ENCODE assay signal across 15 cellular contexts in the genomic region with DNA sequence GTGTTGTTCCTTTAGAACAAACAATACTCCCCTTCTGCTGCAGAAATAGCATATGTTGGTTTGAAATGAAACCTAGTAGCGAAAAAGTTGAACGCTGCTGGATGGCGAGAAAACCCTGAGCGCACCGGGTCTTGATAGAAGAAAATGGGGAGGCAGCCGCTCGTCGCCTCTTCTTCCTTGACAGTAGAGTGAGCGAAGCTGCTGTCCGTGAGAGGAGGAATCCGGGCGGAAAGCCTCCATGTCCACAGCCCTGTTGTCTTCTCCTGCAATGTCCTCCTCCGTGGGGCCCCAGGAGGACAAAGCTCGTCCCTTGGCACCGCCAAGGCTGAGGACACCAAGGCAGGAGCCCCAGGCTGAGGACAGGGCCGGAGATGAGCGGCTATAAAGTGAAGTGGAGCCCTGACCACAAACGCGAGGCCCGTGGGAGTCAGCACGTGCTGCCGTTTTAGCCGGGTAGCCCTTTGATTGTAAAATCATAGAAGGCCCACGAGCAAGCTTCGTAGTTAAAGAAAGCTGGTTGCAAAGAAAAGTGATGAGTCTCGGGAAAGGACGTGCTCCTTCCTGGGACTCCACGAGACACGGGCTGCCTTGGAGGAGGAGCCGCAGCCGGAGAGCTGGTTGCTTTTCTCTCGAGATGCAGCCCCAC. TPM values are rescaled to one million over a fixed set of nuclear protein-coding genes. Genes with fewer than 3 reads are reported as not detected.
DNase-seq lines count a peak whose midpoint lies in the region; ATAC-seq, FAIRE-seq and TF ChIP-seq lines count a peak whose summit lies in the region.
"Had no signal": no experiment of that assay in that cellular context is flagged by ENCODE, and none has a peak within 500 bp of the region (broad histone marks: within the 10 kb centered on the region; RNA-seq: fewer than 3 reads in every experiment).

No MANE protein-coding gene starts in this region.

- TF ChIP-seq POLR2A in H1 (IDR thresholded peaks at IDR 0.05; ENCODE audit: control extremely low read depth in 1 of 2, low read depth in 2 of 2, low read length in 2 of 2), result no peak

- H2BK12ac ChIP-seq in H1 (ENCODE audit: low read depth, low read length), result no peak overlapping the region

- H3K36me3 Mint-ChIP-seq in activated CD8-positive, alpha-beta memory T cell treated with anti-CD3 and anti-CD28 coated beads, Interleukin-2, amount 10 ng/mL, durations not matched to agents 7 days and 5 days, result no peaks in the 10 kb centered on the region
- H3K36me3 Mint-ChIP-seq: activated naive CD8-positive, alpha-beta T cell; stimulated activated naive B cell treated with anti-CD40 and anti-IgM and Interleukin-4, amounts not matched to agents 10 μg/mL and 1 μg/mL and 100 μg/mL, for 72 hours had no signal

- H4K91ac ChIP-seq in H1 (replicated peaks; ENCODE audit: insufficient read length, low read length), result no peak overlapping the region

- H2AK5ac ChIP-seq in H1 (ENCODE audit: low read depth, low read length), result no peak overlapping the region

- no peak overlapping the region for H2BK120ac ChIP-seq in H1 (replicated peaks; ENCODE audit: low read depth, low read length)

- H3K56ac ChIP-seq in H1 (replicated peaks; ENCODE audit: insufficient read length, low read depth, low read length), result no peak overlapping the region

- H3K18ac ChIP-seq in H1 (ENCODE audit: extremely low read depth, low read length), result 0 out of 2 replicates have a peak overlapping the region, but pooled peaks have one; percentile 38

- no peak overlapping the region for H3K23ac ChIP-seq in H1 (ENCODE audit: insufficient read length)

- no peaks in the 10 kb centered on the region for H3K79me2 ChIP-seq in H1 (ENCODE audit: control insufficient read depth in 1 of 2, insufficient read depth in 2 of 2, low read length in 2 of 2)
- H3K79me2 ChIP-seq: parathyroid adenoma had no signal

- 86% methylated on average over 30 of the region's 32 CpGs; no CpG with 5 or more reads in 1 of the 2 experiments for WGBS in H1 (ENCODE audit: extremely low coverage in 1 of 2, insufficient coverage in 1 of 2, insufficient read length in 1 of 2, insufficient replicate concordance in 2 of 2, low coverage in 1 of 2, low lambda C conversion rate in 2 of 2, missing lambda C conversion rate in 1 of 2), 2 experiments

- no peak overlapping the region for H3K27ac Mint-ChIP-seq in activated CD8-positive, alpha-beta memory T cell treated with anti-CD3 and anti-CD28 coated beads, Interleukin-2, amount 10 ng/mL, durations not matched to agents 7 days and 5 days
- H3K27ac Mint-ChIP-seq: activated B cell treated with CpG ODN at 0.5 μM for 24 hours; activated naive CD8-positive, alpha-beta T cell; stimulated activated naive B cell treated with anti-CD40 and anti-IgM and Interleukin-4, amounts not matched to agents 10 μg/mL and 1 μg/mL and 100 μg/mL, for 72 hours had no signal

- H4K20me1 ChIP-seq in H1 (replicated peaks in 1 of 2; ENCODE audit: control insufficient read depth in 1 of 2, insufficient read depth in 2 of 2, low read length in 2 of 2), result no peaks in the 10 kb centered on the region

- no peak overlapping the region for H4K8ac ChIP-seq in H1 (ENCODE audit: extremely low read depth, insufficient read depth, low read length)

- H3K4me3 Mint-ChIP-seq in activated CD8-positive, alpha-beta memory T cell treated with anti-CD3 and anti-CD28 coated beads, Interleukin-2, amount 10 ng/mL, durations not matched to agents 7 days and 5 days, result no peak overlapping the region
- H3K4me3 Mint-ChIP-seq: activated B cell treated with CpG ODN at 0.5 μM for 24 hours; activated naive CD8-positive, alpha-beta T cell; stimulated activated naive B cell treated with anti-CD40 and anti-IgM and Interleukin-4, amounts not matched to agents 10 μg/mL and 1 μg/mL and 100 μg/mL, for 72 hours had no signal

- TF ChIP-seq CTCF in H1 (IDR thresholded peaks at IDR 0.05; ENCODE audit: control extremely low read depth in 1 of 3, insufficient read depth in 1 of 3, low read depth in 1 of 3, low read length in 3 of 3), result no peak

- H3K79me1 ChIP-seq in H1 (ENCODE audit: low read depth, low read length), result no peaks in the 10 kb centered on the region

- TF ChIP-seq EP300 in H1 (IDR thresholded peaks at IDR 0.05; ENCODE audit: borderline replicate concordance in 1 of 2, low read depth in 2 of 2, low read length in 2 of 2), result no peak

- intact Hi-C loops in sciatic nerve (cut with DNase I), result no loop called here

- ATAC-seq in activated CD8-positive, alpha-beta memory T cell treated with anti-CD3 and anti-CD28 coated beads, Interleukin-2, amount 10 ng/mL, durations not matched to agents 7 days and 5 days, result no peak
- no peak for ATAC-seq in sciatic nerve
- ATAC-seq in GM21515 (IDR thresholded peaks at IDR 0.05; ENCODE audit: unreplicated experiment), result no peak

- no peak overlapping the region for H3K4me2 ChIP-seq in H1 (ENCODE audit: insufficient read depth in 1 of 2, low read depth in 2 of 2, low read length in 2 of 2)

- no peaks in the 10 kb centered on the region; a peak in 1 of 7 replicates for H3K27me3 ChIP-seq in H1 (replicated peaks in 1 of 4; ENCODE audit: control insufficient read depth in 3 of 4, extremely low read depth in 1 of 4, insufficient read depth in 3 of 4, low read length in 3 of 4)

- no peak overlapping the region for H3K4ac ChIP-seq in H1 (replicated peaks; ENCODE audit: insufficient read length, low read depth, low read length)

- no peaks in the 10 kb centered on the region for H3K9me3 Mint-ChIP-seq in activated CD8-positive, alpha-beta memory T cell treated with anti-CD3 and anti-CD28 coated beads, Interleukin-2, amount 10 ng/mL, durations not matched to agents 7 days and 5 days (ENCODE audit: low read depth)
- H3K9me3 Mint-ChIP-seq: activated B cell treated with CpG ODN at 0.5 μM for 24 hours had no signal

- H2BK5ac ChIP-seq in H1 (ENCODE audit: low read depth, low read length), result no peak overlapping the region

- no peaks in the 10 kb centered on the region for H3K9me3 ChIP-seq in H1 (ENCODE audit: insufficient read depth in 2 of 2, low read depth in 1 of 2, low read length in 1 of 2)
- H3K9me3 ChIP-seq: tibial nerve had no signal

- H2BK20ac ChIP-seq in H1 (ENCODE audit: low read length), result no peak overlapping the region; the same call in 1 of the 2 replicates

- TF ChIP-seq RAD21 in H1 (IDR thresholded peaks at IDR 0.05 in 1 of 2, conservative IDR thresholded peaks at IDR 0.05 in 1 of 2; ENCODE audit: low read depth in 2 of 2, low read length in 2 of 2), result no peak

- no peak overlapping the region for H3K9ac ChIP-seq in H1 (replicated peaks in 1 of 4; ENCODE audit: extremely low read depth in 1 of 4, low read depth in 3 of 4, low read length in 3 of 4)
- H3K9ac ChIP-seq: parathyroid adenoma had no signal

- H3K27ac ChIP-seq in H1 (ENCODE audit: low read depth, low read length), result no peak overlapping the region
- H3K27ac ChIP-seq: dorsolateral prefrontal cortex, parathyroid adenoma, tibial nerve had no signal

- no peak overlapping the region for H2AFZ ChIP-seq in H1 (ENCODE audit: low read length)
- H2AFZ ChIP-seq: parathyroid adenoma had no signal

- no peak overlapping the region for H3K14ac ChIP-seq in H1 (ENCODE audit: insufficient read length)

- no peak for FAIRE-seq in H1 (lab: Jason Lieb, UNC)

- no peaks in the 10 kb centered on the region for H3K36me3 ChIP-seq in H1 (ENCODE audit: control insufficient read depth in 2 of 4, insufficient read depth in 4 of 4, low read length in 3 of 4)
- H3K36me3 ChIP-seq: tibial nerve had no signal

- no peak overlapping the region for H3K4me3 ChIP-seq in H1 (ENCODE audit: extremely low read depth in 1 of 4, insufficient read depth in 2 of 4, low read depth in 3 of 4, low read length in 4 of 4)
- H3K4me3 ChIP-seq: dorsolateral prefrontal cortex, tibial nerve had no signal

- peaks cover 20% of the 10 kb centered on the region for H3K27me3 Mint-ChIP-seq in activated CD8-positive, alpha-beta memory T cell treated with anti-CD3 and anti-CD28 coated beads, Interleukin-2, amount 10 ng/mL, durations not matched to agents 7 days and 5 days

- H2BK15ac ChIP-seq in H1 (ENCODE audit: low read length), result no peak overlapping the region

- no peaks in the 10 kb centered on the region for H3K23me2 ChIP-seq in H1 (ENCODE audit: low read depth, low read length)

- POLR2A ChIA-PET in H1 (lab: Charles Lee; ENCODE audit: partially characterized antibody), result no interaction called here

- H3K4me1 ChIP-seq in H1 (replicated peaks in 1 of 4; ENCODE audit: control insufficient read depth in 3 of 4, insufficient read depth in 4 of 4, low read length in 3 of 4), result peaks cover 0 to 6% (median 0%) of the 10 kb centered on the region in 4 experiments; a peak in 5 of 7 replicates
- H3K4me1 ChIP-seq: parathyroid adenoma, tibial nerve had no signal

- H4K5ac ChIP-seq in H1 (ENCODE audit: insufficient read length, low read depth, low read length), result no peak overlapping the region

- CTCF ChIA-PET in activated CD8-positive, alpha-beta memory T cell treated with anti-CD3 and anti-CD28 coated beads, Interleukin-2, amount 10 ng/mL, durations not matched to agents 7 days and 5 days (lab: Charles Lee), result interaction anchor here (0.9 to 1.9 kb wide), 5 partner anchors 9 to 68 kb away, joined by 3 to 6 read pairs (median 3); no protein-coding TSS in a partner anchor
- CTCF ChIA-PET in H1 (lab: Charles Lee; ENCODE audit: partially characterized antibody), result interaction anchor here (0.7 to 4.7 kb wide), 39 partner anchors 8 to 355 kb away, joined by 3 to 27 read pairs (median 4); no protein-coding TSS in a partner anchor

- peaks cover 3% of the 10 kb centered on the region for H3K4me1 Mint-ChIP-seq in activated CD8-positive, alpha-beta memory T cell treated with anti-CD3 and anti-CD28 coated beads, Interleukin-2, amount 10 ng/mL, durations not matched to agents 7 days and 5 days
- H3K4me1 Mint-ChIP-seq: activated B cell treated with CpG ODN at 0.5 μM for 24 hours; stimulated activated naive B cell treated with anti-CD40 and anti-IgM and Interleukin-4, amounts not matched to agents 10 μg/mL and 1 μg/mL and 100 μg/mL, for 72 hours had no signal

- DNase-seq in activated CD8-positive, alpha-beta memory T cell treated with anti-CD3 and anti-CD28 coated beads, Interleukin-2, amount 50 U/mL, for 48 hours, result peak; percentile 18
- no peak for DNase-seq in activated CD8-positive, alpha-beta memory T cell treated with anti-CD3 and anti-CD28 coated beads, Interleukin-2, amount 10 ng/mL, durations not matched to agents 7 days and 5 days
- peak; percentile 31 for DNase-seq in GM03348 (ENCODE audit: low spot score)
- peak in 1 of 2 experiments; percentile 45 for DNase-seq in H1 (ENCODE audit: low read depth in 1 of 2, low spot score in 2 of 2)
- peak; percentile 46 for DNase-seq in sciatic nerve (ENCODE audit: low spot score)
- DNase-seq in epidermal melanocyte (ENCODE audit: insufficient read length, low spot score), result no peak
- DNase-seq in OCI-M1 (lab: John Stamatoyannopoulos, UW), result no peak
- DNase-seq: activated B cell treated with CpG ODN at 0.5 μM for 24 hours; NCI-H1417 treated with DMSO at 0.1 percent for 48 hours; stimulated activated naive B cell treated with anti-CD40 and anti-IgM and Interleukin-4, amounts not matched to agents 10 μg/mL and 1 μg/mL and 100 μg/mL, for 72 hours had no signal

RNA-seq across cellular contexts. Expression of gene MRPL36, which starts 35.6 kb away (rescaled TPM):
- total RNA-seq in activated CD8-positive, alpha-beta memory T cell treated with anti-CD3 and anti-CD28 coated beads, Interleukin-2, amount 10 ng/mL, durations not matched to agents 7 days and 5 days, result 10 to 100 TPM; 62.0 to 84.7 TPM
- total RNA-seq in H1 (2021; fragmentation: NEBNext Ultra II Directional; extraction: Animal tissue kit (Norgen Biotek cat#: 25700)), result 56.3 and 66.3 TPM in 2 replicates
- 81.5 and 85.5 TPM in 2 replicates for polyA plus RNA-seq in H1 (2011; rRNA removed)
- polyA plus RNA-seq in H1 (2011; cell fraction: cytosol; rRNA removed), result 67.1 TPM
- 71.6 TPM for polyA plus RNA-seq in H1 (2011; cell fraction: nucleus; rRNA removed)
- polyA plus RNA-seq in H1 (2012, experiment 1 of 2), result 75.9 to 89.0 TPM (median 80.9 TPM) in 4 replicates
- 102 TPM for polyA plus RNA-seq in H1 (2012, experiment 2 of 2)
- 87.9 TPM for polyA plus RNA-seq in H1 (2013, experiment 1 of 2)
- polyA plus RNA-seq in H1 (2013, experiment 2 of 2), result 91.7 TPM
- polyA minus RNA-seq in H1 (2011; rRNA and poly(A)+ RNA removed), result 31.6 and 38.0 TPM in 2 replicates
- polyA minus RNA-seq in H1 (2011; cell fraction: cytosol; rRNA and poly(A)+ RNA removed), result 32.5 TPM
- polyA minus RNA-seq in H1 (2011; cell fraction: nucleus; rRNA and poly(A)+ RNA removed), result 22.6 TPM
- 28.4 TPM for total RNA-seq in sciatic nerve

RNA-seq across cellular contexts. Expression of gene NDUFS6, which starts 37.1 kb away (rescaled TPM):
- total RNA-seq in activated CD8-positive, alpha-beta memory T cell treated with anti-CD3 and anti-CD28 coated beads, Interleukin-2, amount 10 ng/mL, durations not matched to agents 7 days and 5 days, result 10 to 100 TPM; 35.2 to 37.5 TPM
- 72.7 and 77.1 TPM in 2 replicates for total RNA-seq in H1 (2021; fragmentation: NEBNext Ultra II Directional; extraction: Animal tissue kit (Norgen Biotek cat#: 25700))
- polyA plus RNA-seq in H1 (2011; rRNA removed), result 191 and 302 TPM in 2 replicates
- polyA plus RNA-seq in H1 (2011; cell fraction: cytosol; rRNA removed), result 224 TPM
- 78.2 TPM for polyA plus RNA-seq in H1 (2011; cell fraction: nucleus; rRNA removed)
- polyA plus RNA-seq in H1 (2012, experiment 1 of 2), result 190 to 231 TPM (median 207 TPM) in 4 replicates
- 78.3 TPM for polyA plus RNA-seq in H1 (2012, experiment 2 of 2)
- 141 TPM for polyA plus RNA-seq in H1 (2013, experiment 1 of 2)
- polyA plus RNA-seq in H1 (2013, experiment 2 of 2), result 146 TPM
- polyA minus RNA-seq in H1 (2011; rRNA and poly(A)+ RNA removed), result 9.3 and 11.6 TPM in 2 replicates
- polyA minus RNA-seq in H1 (2011; cell fraction: cytosol; rRNA and poly(A)+ RNA removed), result 55.8 TPM
- 31.5 TPM for polyA minus RNA-seq in H1 (2011; cell fraction: nucleus; rRNA and poly(A)+ RNA removed)
- total RNA-seq in sciatic nerve, result 20.7 TPM

Comparison
In these comparisons a context has a peak if more than half of its experiments do, and no peak if none do; other contexts are left out.
1. DNase-seq: peak in activated CD8-positive, alpha-beta memory T cell treated with anti-CD3 and anti-CD28 coated beads, Interleukin-2, amount 50 U/mL, for 48 hours (single experiment), GM03348 (single experiment) and sciatic nerve (single experiment); none in activated CD8-positive, alpha-beta memory T cell treated with anti-CD3 and anti-CD28 coated beads, Interleukin-2, amount 10 ng/mL, durations not matched to agents 7 days and 5 days (single experiment), epidermal melanocyte (single experiment) and OCI-M1 (single experiment).